In genomic region chr5:71588533-71588885, GRCh38 we compare ENCODE assay signal across 11 cellular contexts. TPM values are rescaled to one million over a fixed set of nuclear protein-coding genes. Genes with fewer than 3 reads are reported as not detected.
A peak's percentile ranks its signal among the peaks of the same experiment; 100 is the strongest.
DNase-seq lines count a peak whose midpoint lies in the region; ATAC-seq, FAIRE-seq and TF ChIP-seq lines count a peak whose summit lies in the region.
"Had no signal": no experiment of that assay in that cellular context is flagged by ENCODE, and none has a peak within 500 bp of the region (broad histone marks: within the 10 kb centered on the region; RNA-seq: fewer than 3 reads in every experiment).

No MANE protein-coding gene starts in this region.

- no peaks in the 10 kb centered on the region for H3K9me3 Mint-ChIP-seq in activated CD8-positive, alpha-beta memory T cell treated with anti-CD3 and anti-CD28 coated beads, Interleukin-2, amount 10 ng/mL, durations not matched to agents 7 days and 5 days (ENCODE audit: low read depth)
- no peaks in the 10 kb centered on the region for H3K9me3 Mint-ChIP-seq in stimulated activated effector memory CD8-positive, alpha-beta T cell treated with anti-CD3 and anti-CD28 coated beads, Interleukin-12 subunit alpha, Interleukin-12 subunit beta, amount 100 ng/mL, for 72 hours

- no peak for TF ChIP-seq CTCF in PC-9 (conservative IDR thresholded peaks at IDR 0.05)
- TF ChIP-seq CTCF in H1 (IDR thresholded peaks at IDR 0.05; ENCODE audit: control extremely low read depth in 1 of 3, insufficient read depth in 1 of 3, low read depth in 1 of 3, low read length in 3 of 3) = no peak

- no peak overlapping the region for H3K4ac ChIP-seq in H1 (replicated peaks; ENCODE audit: insufficient read length, low read depth, low read length)

- no peak overlapping the region for H2BK12ac ChIP-seq in H1 (ENCODE audit: low read depth, low read length)

- peaks cover 10% of the 10 kb centered on the region for H3K36me3 Mint-ChIP-seq in activated CD8-positive, alpha-beta memory T cell treated with anti-CD3 and anti-CD28 coated beads, Interleukin-2, amount 10 ng/mL, durations not matched to agents 7 days and 5 days
- H3K36me3 Mint-ChIP-seq in stimulated activated effector memory CD8-positive, alpha-beta T cell treated with anti-CD3 and anti-CD28 coated beads, Interleukin-12 subunit alpha, Interleukin-12 subunit beta, amount 100 ng/mL, for 72 hours = peaks cover 15% of the 10 kb centered on the region

- H3K18ac ChIP-seq in H1 (ENCODE audit: extremely low read depth, low read length) = no peak overlapping the region

- no peak for TF ChIP-seq POLR2A in H1 (IDR thresholded peaks at IDR 0.05; ENCODE audit: control extremely low read depth in 1 of 2, low read depth in 2 of 2, low read length in 2 of 2)

- H3K4me2 ChIP-seq in PC-9 (peak overlapping the region; percentile 78), H1 (ENCODE audit: insufficient read depth in 1 of 2, low read depth in 2 of 2, low read length in 2 of 2) (peak overlapping the region; percentile 76 to 82)

- H3K9me3 ChIP-seq in PC-9 (ENCODE audit: insufficient read depth, low read depth) = no peaks in the 10 kb centered on the region; the same call in 1 of the 2 replicates
- H3K9me3 ChIP-seq in H1 (ENCODE audit: insufficient read depth in 2 of 2, low read depth in 1 of 2, low read length in 1 of 2) = no peaks in the 10 kb centered on the region
- H3K9me3 ChIP-seq: Peyer's patch had no signal

- no peak overlapping the region for H3K23ac ChIP-seq in H1 (ENCODE audit: insufficient read length)

- no peak overlapping the region for H2BK5ac ChIP-seq in H1 (ENCODE audit: low read depth, low read length)

- H3K4me1 ChIP-seq in PC-9 (replicated peaks; ENCODE audit: insufficient read depth) (peaks cover 23% of the 10 kb centered on the region), H1 (replicated peaks in 1 of 4; ENCODE audit: control insufficient read depth in 3 of 4, insufficient read depth in 4 of 4, low read length in 3 of 4) (peaks cover 0 to 9% (median 0%) of the 10 kb centered on the region in 4 experiments; a peak in 3 of 7 replicates)

- H3K23me2 ChIP-seq in H1 (ENCODE audit: low read depth, low read length) = peaks cover 6% of the 10 kb centered on the region

- H3K4me3 ChIP-seq in PC-9 (peak overlapping the region; percentile 73), H1 (ENCODE audit: extremely low read depth in 1 of 4, insufficient read depth in 2 of 4, low read depth in 3 of 4, low read length in 4 of 4) (peak overlapping the region in 3 of 4 experiments; percentile 29 to 83 (median 56); a peak in 4 of 8 replicates)

- H3K79me2 ChIP-seq in PC-9 (ENCODE audit: low read depth) (peaks cover 58% of the 10 kb centered on the region), H1 (ENCODE audit: control insufficient read depth in 1 of 2, insufficient read depth in 2 of 2, low read length in 2 of 2) (peaks cover 5 to 53% of the 10 kb centered on the region in 2 experiments)

- peaks cover 22% of the 10 kb centered on the region for H3F3A ChIP-seq in PC-9 (ENCODE audit: insufficient read depth, low read depth)

- no peak overlapping the region for H4K8ac ChIP-seq in H1 (ENCODE audit: extremely low read depth, insufficient read depth, low read length)

- no peak overlapping the region for H3K14ac ChIP-seq in H1 (ENCODE audit: insufficient read length)

- H2AFZ ChIP-seq in PC-9 (no peak overlapping the region), H1 (ENCODE audit: low read length) (no peak overlapping the region)

- H2BK15ac ChIP-seq in H1 (ENCODE audit: low read length) = no peak overlapping the region

- BruUV-seq in PC-9 (replicated peaks; lab: Mats Ljungman, UMichigan) = no TSS peak

- H3K27me3 ChIP-seq in PC-9 (ENCODE audit: insufficient read depth, low read depth) (no peaks in the 10 kb centered on the region), H1 (replicated peaks in 1 of 4; ENCODE audit: control insufficient read depth in 3 of 4, extremely low read depth in 1 of 4, insufficient read depth in 3 of 4, low read length in 3 of 4) (no peaks in the 10 kb centered on the region)
- H3K27me3 ChIP-seq: Peyer's patch had no signal

- POLR2A ChIA-PET in PC-9 (lab: Charles Lee; ENCODE audit: unreplicated experiment) = no interaction called here
- POLR2A ChIA-PET in H1 (lab: Charles Lee; ENCODE audit: partially characterized antibody) = interaction anchor here (1.9 to 2.5 kb wide), 3 partner anchors 13 to 20 kb away, joined by 5 to 10 read pairs (median 7); no protein-coding TSS in a partner anchor

- H4K20me1 ChIP-seq in PC-9 (ENCODE audit: insufficient read depth) (no peaks in the 10 kb centered on the region), H1 (replicated peaks in 1 of 2; ENCODE audit: control insufficient read depth in 1 of 2, insufficient read depth in 2 of 2, low read length in 2 of 2) (peaks cover 0 to 2% of the 10 kb centered on the region in 2 experiments)

- H3K27ac ChIP-seq in PC-9 = peak overlapping the region; percentile 70; the same call in 1 of the 2 replicates
- no peak overlapping the region for H3K27ac ChIP-seq in H1 (ENCODE audit: low read depth, low read length)

- WGBS in H1 (ENCODE audit: extremely low coverage in 1 of 2, insufficient coverage in 1 of 2, insufficient read length in 1 of 2, insufficient replicate concordance in 2 of 2, low coverage in 1 of 2, low lambda C conversion rate in 2 of 2, missing lambda C conversion rate in 1 of 2), 2 experiments = 93% methylated on average over 2 of the region's 2 CpGs; no CpG with 5 or more reads in 1 of the 2 experiments

- H3K9ac ChIP-seq in H1 (replicated peaks in 1 of 4; ENCODE audit: extremely low read depth in 1 of 4, low read depth in 3 of 4, low read length in 3 of 4) = no peak overlapping the region; a peak in 1 of 7 replicates

- H2BK20ac ChIP-seq in H1 (ENCODE audit: low read length) = no peak overlapping the region

- H2BK120ac ChIP-seq in H1 (replicated peaks; ENCODE audit: low read depth, low read length) = no peak overlapping the region

- peak overlapping the region; percentile 54 for H3K27ac Mint-ChIP-seq in activated CD8-positive, alpha-beta memory T cell treated with anti-CD3 and anti-CD28 coated beads, Interleukin-2, amount 10 ng/mL, durations not matched to agents 7 days and 5 days
- no peak overlapping the region for H3K27ac Mint-ChIP-seq in stimulated activated effector memory CD8-positive, alpha-beta T cell treated with anti-CD3 and anti-CD28 coated beads, Interleukin-12 subunit alpha, Interleukin-12 subunit beta, amount 100 ng/mL, for 72 hours

- CTCF ChIA-PET in activated CD8-positive, alpha-beta memory T cell treated with anti-CD3 and anti-CD28 coated beads, Interleukin-2, amount 10 ng/mL, durations not matched to agents 7 days and 5 days (lab: Charles Lee) = interaction anchor here (1.1 to 7.3 kb wide), 2 partner anchors 9 to 13 kb away, joined by 3 to 76 read pairs; no protein-coding TSS in a partner anchor
- CTCF ChIA-PET in PC-9 (lab: Charles Lee) (no interaction called here), H1 (lab: Charles Lee; ENCODE audit: partially characterized antibody) (interaction anchor here (0.6 kb wide), 1 partner anchor 14 kb away, joined by 3 read pairs; no protein-coding TSS in a partner anchor)

- H3K36me3 ChIP-seq in PC-9 (ENCODE audit: low read depth) = no peaks in the 10 kb centered on the region; the same call in 1 of the 2 replicates
- no peaks in the 10 kb centered on the region; a peak in 1 of 8 replicates for H3K36me3 ChIP-seq in H1 (ENCODE audit: control insufficient read depth in 2 of 4, insufficient read depth in 4 of 4, low read length in 3 of 4)
- H3K36me3 ChIP-seq: Peyer's patch had no signal

- peaks cover 31% of the 10 kb centered on the region for H3K4me1 Mint-ChIP-seq in activated CD8-positive, alpha-beta memory T cell treated with anti-CD3 and anti-CD28 coated beads, Interleukin-2, amount 10 ng/mL, durations not matched to agents 7 days and 5 days
- peaks cover 41% of the 10 kb centered on the region for H3K4me1 Mint-ChIP-seq in stimulated activated effector memory CD8-positive, alpha-beta T cell treated with anti-CD3 and anti-CD28 coated beads, Interleukin-12 subunit alpha, Interleukin-12 subunit beta, amount 100 ng/mL, for 72 hours

- H3K9me2 ChIP-seq in PC-9 (ENCODE audit: insufficient read depth) = no peaks in the 10 kb centered on the region

- H3K56ac ChIP-seq in H1 (replicated peaks; ENCODE audit: insufficient read length, low read depth, low read length) = no peak overlapping the region

- H4K91ac ChIP-seq in H1 (replicated peaks; ENCODE audit: insufficient read length, low read length) = no peak overlapping the region

- TF ChIP-seq RAD21 in H1 (IDR thresholded peaks at IDR 0.05 in 1 of 2, conservative IDR thresholded peaks at IDR 0.05 in 1 of 2; ENCODE audit: low read depth in 2 of 2, low read length in 2 of 2) = no peak

- H3K27me3 Mint-ChIP-seq in activated CD8-positive, alpha-beta memory T cell treated with anti-CD3 and anti-CD28 coated beads, Interleukin-2, amount 10 ng/mL, durations not matched to agents 7 days and 5 days = no peaks in the 10 kb centered on the region

- H3K79me1 ChIP-seq in H1 (ENCODE audit: low read depth, low read length) = no peaks in the 10 kb centered on the region; the same call in 1 of the 2 replicates

- no peak for ATAC-seq in activated CD8-positive, alpha-beta memory T cell treated with anti-CD3 and anti-CD28 coated beads, Interleukin-2, amount 10 ng/mL, durations not matched to agents 7 days and 5 days
- no peak for ATAC-seq in stimulated activated effector memory CD8-positive, alpha-beta T cell treated with anti-CD3 and anti-CD28 coated beads, Interleukin-12 subunit alpha, Interleukin-12 subunit beta, amount 100 ng/mL, for 72 hours
- no peak for ATAC-seq in GM21423 (IDR thresholded peaks at IDR 0.05; ENCODE audit: unreplicated experiment)
- ATAC-seq: left ventricle myocardium superior had no signal

- no peak overlapping the region for H4K5ac ChIP-seq in H1 (ENCODE audit: insufficient read length, low read depth, low read length)

- H2AK5ac ChIP-seq in H1 (ENCODE audit: low read depth, low read length) = no peak overlapping the region

- no peak for DNase-seq in activated CD8-positive, alpha-beta memory T cell treated with anti-CD3 and anti-CD28 coated beads, Interleukin-2, amount 10 ng/mL, durations not matched to agents 7 days and 5 days
- DNase-seq in activated CD8-positive, alpha-beta memory T cell treated with anti-CD3 and anti-CD28 coated beads, Interleukin-2, amount 50 U/mL, for 4 hours = no peak
- DNase-seq in PC-9 = no peak
- no peak for DNase-seq in H1 (ENCODE audit: low read depth in 1 of 2, low spot score in 2 of 2)
- no peak for DNase-seq in stimulated activated effector memory CD8-positive, alpha-beta T cell treated with anti-CD3 and anti-CD28 coated beads, Interleukin-12 subunit alpha, Interleukin-12 subunit beta, amount 100 ng/mL, for 72 hours (ENCODE audit: low spot score in 2 of 2)
- no peak for DNase-seq in Kasumi-1 (lab: John Stamatoyannopoulos, UW)
- DNase-seq in posterior vena cava (ENCODE audit: low spot score) = no peak
- DNase-seq: NCI-H1930, Peyer's patch had no signal

- H3K4me3 Mint-ChIP-seq in activated CD8-positive, alpha-beta memory T cell treated with anti-CD3 and anti-CD28 coated beads, Interleukin-2, amount 10 ng/mL, durations not matched to agents 7 days and 5 days = peak overlapping the region; percentile 80
- H3K4me3 Mint-ChIP-seq in stimulated activated effector memory CD8-positive, alpha-beta T cell treated with anti-CD3 and anti-CD28 coated beads, Interleukin-12 subunit alpha, Interleukin-12 subunit beta, amount 100 ng/mL, for 72 hours = peak overlapping the region; percentile 84

- TF ChIP-seq EP300 in H1 (IDR thresholded peaks at IDR 0.05; ENCODE audit: borderline replicate concordance in 1 of 2, low read depth in 2 of 2, low read length in 2 of 2) = no peak

- intact Hi-C loops in PC-9 (cut with micrococcal nuclease; ENCODE audit: unreplicated experiment) (no loop called here), posterior vena cava (cut with DNase I) (no loop called here)

- FAIRE-seq in H1 (lab: Jason Lieb, UNC) = no peak

RNA-seq across cellular contexts. Expression of gene MCCC2, which starts 1.4 kb away (rescaled TPM):
- total RNA-seq in activated CD8-positive, alpha-beta memory T cell treated with anti-CD3 and anti-CD28 coated beads, Interleukin-2, amount 10 ng/mL, durations not matched to agents 7 days and 5 days = 10 to 100 TPM; 45.7 to 59.0 TPM
- total RNA-seq in PC-9 (2021) (77.3 and 87.0 TPM in 2 replicates), posterior vena cava (10 to 100 TPM; 19.3 to 20.0 TPM)
- total RNA-seq in H1 (2021; fragmentation: NEBNext Ultra II Directional; extraction: Animal tissue kit (Norgen Biotek cat#: 25700)) = 71.4 and 71.7 TPM in 2 replicates
- polyA plus RNA-seq in H1 (2011; rRNA removed) = 60.6 and 86.6 TPM in 2 replicates
- polyA plus RNA-seq in H1 (2011; cell fraction: cytosol; rRNA removed) = 55.4 TPM
- 35.4 TPM for polyA plus RNA-seq in H1 (2011; cell fraction: nucleus; rRNA removed)
- 49.7 to 72.0 TPM (median 59.3 TPM) in 4 replicates for polyA plus RNA-seq in H1 (2012, experiment 1 of 2)
- 22.6 TPM for polyA plus RNA-seq in H1 (2012, experiment 2 of 2)
- 51.5 TPM for polyA plus RNA-seq in H1 (2013, experiment 1 of 2)
- 50.1 TPM for polyA plus RNA-seq in H1 (2013, experiment 2 of 2)
- 53.6 and 101 TPM in 2 replicates for polyA minus RNA-seq in H1 (2011; rRNA and poly(A)+ RNA removed)
- polyA minus RNA-seq in H1 (2011; cell fraction: cytosol; rRNA and poly(A)+ RNA removed) = 36.5 TPM
- polyA minus RNA-seq in H1 (2011; cell fraction: nucleus; rRNA and poly(A)+ RNA removed) = 46.2 TPM
